14 cellular contexts compared by ENCODE assay signal in genomic region chr6:118325220-118325860, GRCh38.
A peak's percentile ranks its signal among the peaks of the same experiment; 100 is the strongest.
DNase-seq lines count a peak whose midpoint lies in the region; ATAC-seq and TF ChIP-seq lines count a peak whose summit lies in the region.
"Had no signal": no experiment of that assay in that cellular context is flagged by ENCODE, and none has a peak within 500 bp of the region (broad histone marks: within the 10 kb centered on the region; RNA-seq: fewer than 3 reads in every experiment).

No MANE protein-coding gene starts in this region.

- no peak overlapping the region for H3K4me3 Mint-ChIP-seq in neural crest cell
- H3K4me3 Mint-ChIP-seq in progenitor cell of endocrine pancreas (ENCODE audit: low read depth): no peak overlapping the region
- H3K4me3 Mint-ChIP-seq: activated naive CD4-positive, alpha-beta T cell treated with anti-CD3 and anti-CD28 coated beads for 36 hours had no signal

- no peak for ATAC-seq in GM21723 (IDR thresholded peaks at IDR 0.05; ENCODE audit: unreplicated experiment)

- TF ChIP-seq CTCF in AG10803 (conservative IDR thresholded peaks at IDR 0.05; ENCODE audit: low read length) (no peak), astrocyte of the spinal cord (IDR thresholded peaks at IDR 0.05; ENCODE audit: low read depth, low read length) (no peak), neural crest cell (conservative IDR thresholded peaks at IDR 0.05) (no peak), progenitor cell of endocrine pancreas (IDR thresholded peaks at IDR 0.05; ENCODE audit: unreplicated experiment) (no peak)

- H3K27ac Mint-ChIP-seq in neural crest cell (ENCODE audit: unreplicated experiment): peak overlapping the region; percentile 61
- H3K27ac Mint-ChIP-seq in progenitor cell of endocrine pancreas: no peak overlapping the region
- H3K27ac Mint-ChIP-seq: activated naive CD4-positive, alpha-beta T cell treated with anti-CD3 and anti-CD28 coated beads for 36 hours had no signal

- H3K27me3 Mint-ChIP-seq in neural crest cell (ENCODE audit: low read depth): no peaks in the 10 kb centered on the region
- no peaks in the 10 kb centered on the region for H3K27me3 Mint-ChIP-seq in progenitor cell of endocrine pancreas

- no peaks in the 10 kb centered on the region for H3K36me3 Mint-ChIP-seq in neural crest cell (ENCODE audit: low read depth)
- H3K36me3 Mint-ChIP-seq in progenitor cell of endocrine pancreas (ENCODE audit: insufficient read depth): no peaks in the 10 kb centered on the region

- DNase-seq in AG10803 (ENCODE audit: low read depth) (peak; percentile 3), HT1080 (ENCODE audit: low read depth) (peak; percentile 61), astrocyte of the spinal cord (ENCODE audit: low read depth, low spot score) (peak; percentile 33), neural crest cell (ENCODE audit: low read depth, low spot score) (no peak), amniotic stem cell (lab: John Stamatoyannopoulos, UW) (no peak), NOMO-1 (lab: John Stamatoyannopoulos, UW; ENCODE audit: unreplicated experiment in 2 of 2) (no peak), progenitor cell of endocrine pancreas (ENCODE audit: low spot score, unreplicated experiment) (no peak)
- DNase-seq: activated naive CD4-positive, alpha-beta T cell treated with anti-CD3 and anti-CD28 coated beads for 36 hours; erythroblast; KG1; SHP77 treated with DMSO at 0.1 percent for 48 hours; stimulated activated CD4-positive, alpha-beta T cell treated with anti-CD3 and anti-CD28 coated beads, Interleukin-15, amount 100 ng/mL, for 24 hours; upper lobe of left lung had no signal

- H3K9me3 Mint-ChIP-seq in neural crest cell (peaks cover 4% of the 10 kb centered on the region), progenitor cell of endocrine pancreas (ENCODE audit: low read depth) (peaks cover 6% of the 10 kb centered on the region)
- H3K9me3 Mint-ChIP-seq: activated naive CD4-positive, alpha-beta T cell treated with anti-CD3 and anti-CD28 coated beads for 36 hours had no signal

- no peaks in the 10 kb centered on the region for H3K4me1 Mint-ChIP-seq in neural crest cell
- H3K4me1 Mint-ChIP-seq in progenitor cell of endocrine pancreas (ENCODE audit: low read depth): peaks cover 2% of the 10 kb centered on the region

- no peak overlapping the region for H3K4me3 ChIP-seq in AG10803 (ENCODE audit: low read length)
- H3K4me3 ChIP-seq in astrocyte of the spinal cord (ENCODE audit: low read depth, low read length): no peak overlapping the region
- H3K4me3 ChIP-seq: upper lobe of left lung had no signal

- in situ Hi-C loops in astrocyte of the spinal cord (cut with HindIII; ENCODE audit: low sequenced_read_pairs): no loop called here

Comparison
In these comparisons a context has a peak if more than half of its experiments do, and no peak if none do; other contexts are left out.
1. DNase-seq: peak in AG10803 (single experiment), HT1080 (single experiment) and astrocyte of the spinal cord (single experiment); none in neural crest cell (single experiment), amniotic stem cell (single experiment), NOMO-1 (0 of 2) and progenitor cell of endocrine pancreas (single experiment).